14 cellular contexts compared by ENCODE assay signal in the genomic region with DNA sequence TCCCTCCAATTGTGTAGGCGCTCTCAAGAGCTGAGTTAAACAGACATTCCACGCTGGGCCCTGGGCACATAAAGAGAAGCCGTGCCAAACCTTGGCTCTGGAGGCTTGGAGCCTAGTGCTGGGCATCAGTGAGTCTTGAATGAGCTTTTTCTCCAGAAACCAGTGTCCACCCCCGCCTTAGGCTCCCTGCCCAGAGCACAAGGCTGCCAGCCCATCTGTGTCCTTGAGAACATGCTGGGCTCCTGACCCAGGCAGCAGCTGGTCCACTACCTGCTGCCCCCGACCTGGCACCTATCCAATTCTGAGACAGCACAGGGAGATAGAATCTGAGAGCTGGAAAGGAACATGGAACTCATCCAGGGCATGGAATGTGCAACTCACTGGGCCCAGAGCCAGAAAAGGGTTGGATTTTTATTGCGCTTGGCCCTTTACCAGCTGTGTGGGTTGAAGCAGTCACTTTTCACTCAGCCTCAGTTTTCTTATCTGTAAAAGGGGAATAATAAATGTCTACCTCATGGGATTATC.
DNase-seq lines count a peak whose midpoint lies in the region; ATAC-seq and TF ChIP-seq lines count a peak whose summit lies in the region.
"Had no signal": no experiment of that assay in that cellular context is flagged by ENCODE, and none has a peak within 500 bp of the region (broad histone marks: within the 10 kb centered on the region; RNA-seq: fewer than 3 reads in every experiment).

No MANE protein-coding gene starts in this region.

- H3K9me3 ChIP-seq in PC-3 (ENCODE audit: low read length) (no peaks in the 10 kb centered on the region), HAP-1 (no peaks in the 10 kb centered on the region)

- no peak overlapping the region for H3K4me3 Mint-ChIP-seq in chondrocyte (ENCODE audit: unreplicated experiment)
- H3K4me3 Mint-ChIP-seq in activated naive CD4-positive, alpha-beta T cell treated with anti-CD3 and anti-CD28 coated beads, Interleukin-2, amount 10 ng/mL, durations not matched to agents 7 days and 5 days: no peak overlapping the region
- H3K4me3 Mint-ChIP-seq: CD4-positive, CD25-positive, alpha-beta regulatory T cell; T-helper 17 cell had no signal

- no peaks in the 10 kb centered on the region for H3K36me3 Mint-ChIP-seq in chondrocyte (ENCODE audit: low read depth)
- no peaks in the 10 kb centered on the region for H3K36me3 Mint-ChIP-seq in activated naive CD4-positive, alpha-beta T cell treated with anti-CD3 and anti-CD28 coated beads, Interleukin-2, amount 10 ng/mL, durations not matched to agents 7 days and 5 days
- H3K36me3 Mint-ChIP-seq: CD4-positive, CD25-positive, alpha-beta regulatory T cell had no signal

- BruUV-seq in PC-3 (replicated peaks; lab: Mats Ljungman, UMichigan): no TSS peak

- H3K27ac Mint-ChIP-seq in chondrocyte (ENCODE audit: unreplicated experiment): no peak overlapping the region
- H3K27ac Mint-ChIP-seq in activated naive CD4-positive, alpha-beta T cell treated with anti-CD3 and anti-CD28 coated beads, Interleukin-2, amount 10 ng/mL, durations not matched to agents 7 days and 5 days: no peak overlapping the region
- H3K27ac Mint-ChIP-seq: CD4-positive, CD25-positive, alpha-beta regulatory T cell; T-helper 17 cell had no signal

- H3K9me3 Mint-ChIP-seq in chondrocyte (ENCODE audit: low read depth): peaks cover 2% of the 10 kb centered on the region
- no peaks in the 10 kb centered on the region for H3K9me3 Mint-ChIP-seq in activated naive CD4-positive, alpha-beta T cell treated with anti-CD3 and anti-CD28 coated beads, Interleukin-2, amount 10 ng/mL, durations not matched to agents 7 days and 5 days

- no peaks in the 10 kb centered on the region for H3K4me1 Mint-ChIP-seq in chondrocyte (ENCODE audit: low read depth)
- no peaks in the 10 kb centered on the region for H3K4me1 Mint-ChIP-seq in activated naive CD4-positive, alpha-beta T cell treated with anti-CD3 and anti-CD28 coated beads, Interleukin-2, amount 10 ng/mL, durations not matched to agents 7 days and 5 days
- H3K4me1 Mint-ChIP-seq: CD4-positive, CD25-positive, alpha-beta regulatory T cell; T-helper 17 cell had no signal

- DNase-seq in C1 segment of cervical spinal cord (lab: John Stamatoyannopoulos, UW): peak in 10 of 14 donors; percentile 2 to 99 (median 17)
- DNase-seq in LoVo (ENCODE audit: low spot score): peak; percentile 71
- peak; percentile 83 for DNase-seq in PC-3
- peak; percentile 9 for DNase-seq in fibroblast of villous mesenchyme (ENCODE audit: low read depth)
- no peak for DNase-seq in chondrocyte (ENCODE audit: low spot score)
- no peak for DNase-seq in iPS-NIHi11 (ENCODE audit: low spot score)
- no peak for DNase-seq in HAP-1 (ENCODE audit: low spot score in 2 of 2)
- DNase-seq in activated naive CD4-positive, alpha-beta T cell treated with anti-CD3 and anti-CD28 coated beads, Interleukin-2, amount 10 ng/mL, durations not matched to agents 7 days and 5 days: no peak
- DNase-seq: activated CD8-positive, alpha-beta memory T cell treated with anti-CD3 and anti-CD28 coated beads, Interleukin-2, amount 50 U/mL, for 4 hours; CD4-positive, CD25-positive, alpha-beta regulatory T cell; glutamatergic neuron; NCI-H1436 treated with DMSO at 0.1 percent for 48 hours; T-helper 17 cell had no signal

- no peak for TF ChIP-seq CTCF in PC-3 (conservative IDR thresholded peaks at IDR 0.05; ENCODE audit: low read depth, low read length)
- no peak for TF ChIP-seq CTCF in fibroblast of villous mesenchyme (IDR thresholded peaks at IDR 0.05; ENCODE audit: insufficient read depth, low read depth, low read length)
- TF ChIP-seq CTCF in chondrocyte (IDR thresholded peaks at IDR 0.05): no peak

- H3F3A ChIP-seq in PC-3 (ENCODE audit: low read length, unreplicated experiment): no peaks in the 10 kb centered on the region

- H3K27me3 Mint-ChIP-seq in chondrocyte (ENCODE audit: low read depth): peaks cover 26% of the 10 kb centered on the region
- H3K27me3 Mint-ChIP-seq in activated naive CD4-positive, alpha-beta T cell treated with anti-CD3 and anti-CD28 coated beads, Interleukin-2, amount 10 ng/mL, durations not matched to agents 7 days and 5 days: peaks cover 34% of the 10 kb centered on the region

- H3K4me3 ChIP-seq in PC-3 (ENCODE audit: low read length): no peak overlapping the region
- H3K4me3 ChIP-seq in fibroblast of villous mesenchyme (ENCODE audit: low read depth, low read length): no peak overlapping the region
- no peak overlapping the region for H3K4me3 ChIP-seq in HAP-1
- H3K4me3 ChIP-seq: cardiac muscle cell had no signal

- intact Hi-C loops in PC-3 (cut with micrococcal nuclease): no loop called here

- H2AFZ ChIP-seq in PC-3 (ENCODE audit: low read length): no peak overlapping the region

- H3K36me3 ChIP-seq in PC-3 (ENCODE audit: low read depth, low read length) (no peaks in the 10 kb centered on the region), HAP-1 (replicated peaks) (no peaks in the 10 kb centered on the region)
- H3K36me3 ChIP-seq: cardiac muscle cell had no signal

- H3K4me1 ChIP-seq in PC-3 (ENCODE audit: insufficient read depth, low read length) (peaks cover 6% of the 10 kb centered on the region; the same call in 1 of the 2 replicates), HAP-1 (no peaks in the 10 kb centered on the region)

- H4K20me1 ChIP-seq in PC-3 (ENCODE audit: low read length): no peaks in the 10 kb centered on the region

- H3K27ac ChIP-seq in PC-3 (ENCODE audit: low read length): no peak overlapping the region
- H3K27ac ChIP-seq: cardiac muscle cell had no signal

- POLR2A ChIA-PET in PC-3 (lab: Charles Lee; ENCODE audit: unreplicated experiment): no interaction called here

- ATAC-seq in PC-3: peak; percentile 48; the same call in 1 of the 2 replicates
- ATAC-seq: T-helper 17 cell had no signal

- no peak overlapping the region for H3K9ac ChIP-seq in PC-3 (ENCODE audit: low read length)

- H3K4me2 ChIP-seq in PC-3 (ENCODE audit: low read length): no peak overlapping the region

- H3K79me2 ChIP-seq in PC-3 (ENCODE audit: low read length): no peaks in the 10 kb centered on the region

- no peaks in the 10 kb centered on the region for H3K27me3 ChIP-seq in PC-3 (ENCODE audit: low read length)
- H3K27me3 ChIP-seq in HAP-1 (ENCODE audit: low read depth): no peaks in the 10 kb centered on the region; the same call in 1 of the 2 replicates

- no peaks in the 10 kb centered on the region for H3K9me2 ChIP-seq in PC-3 (replicated peaks; ENCODE audit: low read length)

- in situ Hi-C loops in HAP-1 (cut with MboI; ENCODE audit: low sequenced_read_pairs): no loop called here

- CTCF ChIA-PET in PC-3 (lab: Charles Lee): no interaction called here
- CTCF ChIA-PET in activated naive CD4-positive, alpha-beta T cell treated with anti-CD3 and anti-CD28 coated beads, Interleukin-2, amount 10 ng/mL, durations not matched to agents 7 days and 5 days (lab: Charles Lee): no interaction called here

Comparison
In these comparisons a context has a peak if more than half of its experiments do, and no peak if none do; other contexts are left out.
1. DNase-seq: peak in C1 segment of cervical spinal cord (10 of 14), LoVo (single experiment), PC-3 (single experiment) and fibroblast of villous mesenchyme (single experiment); none in chondrocyte (single experiment), iPS-NIHi11 (single experiment), HAP-1 (0 of 2) and activated naive CD4-positive, alpha-beta T cell treated with anti-CD3 and anti-CD28 coated beads, Interleukin-2, amount 10 ng/mL, durations not matched to agents 7 days and 5 days (single experiment).